16 cellular contexts compared by ENCODE assay signal in the genomic region with DNA sequence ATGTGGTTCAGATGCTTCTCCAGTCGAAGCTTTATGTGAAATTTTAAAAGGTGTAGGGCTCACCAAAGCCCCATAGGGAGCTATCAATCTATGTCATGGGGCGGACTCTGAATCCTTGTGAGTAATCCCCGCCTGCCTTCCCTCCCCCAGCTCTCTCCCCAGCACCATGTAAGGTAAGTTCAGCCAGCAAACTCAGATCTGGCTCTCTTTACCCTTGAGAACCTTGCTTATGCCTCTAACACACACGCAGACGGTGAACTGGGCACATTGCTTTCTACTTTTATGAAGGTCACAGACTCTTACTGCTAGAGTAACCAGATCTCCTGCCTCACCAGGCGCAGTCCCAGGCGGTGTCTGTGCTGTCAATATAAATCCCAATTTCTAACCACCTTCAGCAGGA.
DNase-seq lines count a peak whose midpoint lies in the region; ATAC-seq and TF ChIP-seq lines count a peak whose summit lies in the region.
"Had no signal": no experiment of that assay in that cellular context is flagged by ENCODE, and none has a peak within 500 bp of the region (broad histone marks: within the 10 kb centered on the region; RNA-seq: fewer than 3 reads in every experiment).

No MANE protein-coding gene starts in this region.

- no peak overlapping the region for H2AK5ac ChIP-seq in mesendoderm (ENCODE audit: low read length)

- H3K36me3 Mint-ChIP-seq in activated CD4-positive, alpha-beta T cell treated with anti-CD3 and anti-CD28 coated beads, Interleukin-2, amount 10 ng/mL, durations not matched to agents 24 days and 14 days (ENCODE audit: low read depth) = no peaks in the 10 kb centered on the region

- H2BK5ac ChIP-seq in mesendoderm (ENCODE audit: low read length) = no peak overlapping the region

- H3K56ac ChIP-seq in mesendoderm (ENCODE audit: low read length) = no peak overlapping the region

- no peak overlapping the region for H3K4ac ChIP-seq in mesendoderm (ENCODE audit: low read depth, low read length)

- H3K4me3 Mint-ChIP-seq in activated CD4-positive, alpha-beta T cell treated with anti-CD3 and anti-CD28 coated beads, Interleukin-2, amount 10 ng/mL, durations not matched to agents 24 days and 14 days = no peak overlapping the region
- H3K4me3 Mint-ChIP-seq: activated T-cell treated with anti-CD3 and anti-CD28 coated beads, Interleukin-2, amount 50 U/mL, for 4 hours had no signal

- no peak overlapping the region for H3K4me2 ChIP-seq in mesendoderm (ENCODE audit: low read length)

- H3K4me3 ChIP-seq in ascending aorta (no peak overlapping the region), mesendoderm (ENCODE audit: low read length) (no peak overlapping the region)
- H3K4me3 ChIP-seq: left lung had no signal

- no peak overlapping the region for H3K9ac ChIP-seq in mesendoderm (ENCODE audit: low read length)

- H3K4me1 ChIP-seq in ascending aorta (no peaks in the 10 kb centered on the region), mesendoderm (ENCODE audit: control insufficient read depth, low read depth, low read length) (peaks cover 2% of the 10 kb centered on the region)
- H3K4me1 ChIP-seq: left lung had no signal

- no CpG with 5 or more reads among the region's 7 CpGs for WGBS in mesendoderm (ENCODE audit: extremely low coverage, insufficient coverage, low lambda C conversion rate)

- no peak for TF ChIP-seq CTCF in ascending aorta (IDR thresholded peaks at IDR 0.05)

- no peak overlapping the region for H3K18ac ChIP-seq in mesendoderm (ENCODE audit: low read length)

- no peak overlapping the region for H4K8ac ChIP-seq in mesendoderm (ENCODE audit: low read depth, low read length)

- H3K36me3 ChIP-seq in ascending aorta = no peaks in the 10 kb centered on the region
- H3K36me3 ChIP-seq in mesendoderm (ENCODE audit: control insufficient read depth, insufficient read depth, low read length) = no peaks in the 10 kb centered on the region
- H3K36me3 ChIP-seq: left lung had no signal

- H3K9me3 ChIP-seq in ascending aorta = no peaks in the 10 kb centered on the region
- H3K9me3 ChIP-seq: left lung had no signal

- peaks cover 5% of the 10 kb centered on the region for H3K27me3 Mint-ChIP-seq in activated CD4-positive, alpha-beta T cell treated with anti-CD3 and anti-CD28 coated beads, Interleukin-2, amount 10 ng/mL, durations not matched to agents 24 days and 14 days

- no peak overlapping the region for H4K5ac ChIP-seq in mesendoderm (ENCODE audit: low read length)

- no peak overlapping the region for H3K23ac ChIP-seq in mesendoderm (ENCODE audit: low read length)

- ATAC-seq in stimulated activated naive CD8-positive, alpha-beta T cell treated with anti-CD3 and anti-CD28 coated beads, Interleukin-15, Interleukin-2, amounts not matched to agents 100 U/mL and 50 U/mL, for 24 hours = no peak
- ATAC-seq in GM18858 (IDR thresholded peaks at IDR 0.05; ENCODE audit: unreplicated experiment) (no peak), HG02610 (IDR thresholded peaks at IDR 0.05; ENCODE audit: unreplicated experiment) (no peak)
- ATAC-seq: activated T-cell treated with anti-CD3 and anti-CD28 coated beads, Interleukin-2, amount 50 U/mL, for 4 hours; left lung had no signal

- H3K4me1 Mint-ChIP-seq in activated CD4-positive, alpha-beta T cell treated with anti-CD3 and anti-CD28 coated beads, Interleukin-2, amount 10 ng/mL, durations not matched to agents 24 days and 14 days = no peaks in the 10 kb centered on the region

- intact Hi-C loops in ascending aorta (cut with DNase I) = loop anchor here (5.0 kb wide), 1 partner anchor 81 kb away; a partner anchor contains a TSS
- intact Hi-C loops in activated CD4-positive, alpha-beta T cell treated with anti-CD3 and anti-CD28 coated beads, Interleukin-2, amount 10 ng/mL, durations not matched to agents 24 days and 14 days (cut with micrococcal nuclease) = no loop called here

- H3K27ac Mint-ChIP-seq in activated CD4-positive, alpha-beta T cell treated with anti-CD3 and anti-CD28 coated beads, Interleukin-2, amount 10 ng/mL, durations not matched to agents 24 days and 14 days = no peak overlapping the region

- H3K9me3 Mint-ChIP-seq in activated CD4-positive, alpha-beta T cell treated with anti-CD3 and anti-CD28 coated beads, Interleukin-2, amount 10 ng/mL, durations not matched to agents 24 days and 14 days = no peaks in the 10 kb centered on the region
- H3K9me3 Mint-ChIP-seq: activated T-cell treated with anti-CD3 and anti-CD28 coated beads, Interleukin-2, amount 50 U/mL, for 4 hours had no signal

- H3K27me3 ChIP-seq in ascending aorta = no peaks in the 10 kb centered on the region
- H3K27me3 ChIP-seq in mesendoderm (ENCODE audit: insufficient read depth, low read length, poor library complexity) = no peaks in the 10 kb centered on the region
- H3K27me3 ChIP-seq: left lung had no signal

- H3K27ac ChIP-seq in ascending aorta (peak overlapping the region; percentile 8 to 17), mesendoderm (ENCODE audit: low read depth, low read length) (no peak overlapping the region)
- H3K27ac ChIP-seq: left lung had no signal

- H2BK15ac ChIP-seq in mesendoderm (replicated peaks; ENCODE audit: low read depth) = no peak overlapping the region

- H3K79me1 ChIP-seq in mesendoderm (ENCODE audit: low read length) = no peaks in the 10 kb centered on the region

- H2BK120ac ChIP-seq in mesendoderm (ENCODE audit: low read depth, low read length) = no peak overlapping the region

- DNase-seq in DMS153 (lab: John Stamatoyannopoulos, UW) (peak; percentile 86), NCI-H2029 treated with DMSO at 0.1 percent for 48 hours (lab: John Stamatoyannopoulos, UW) (peak; percentile 98), ascending aorta (ENCODE audit: low spot score in 2 of 2) (peak in 1 of 2 donors; percentile 19), mesendoderm (peak; percentile 49)
- DNase-seq in activated CD4-positive, alpha-beta T cell treated with anti-CD3 and anti-CD28 coated beads, Interleukin-2, amount 10 ng/mL, durations not matched to agents 24 days and 14 days = no peak
- no peak for DNase-seq in stimulated activated naive CD8-positive, alpha-beta T cell treated with anti-CD3 and anti-CD28 coated beads, Interleukin-15, Interleukin-2, amounts not matched to agents 100 U/mL and 50 U/mL, for 24 hours
- DNase-seq: activated CD4-positive, CD25-positive, alpha-beta regulatory T cell treated with anti-CD3 and anti-CD28 coated beads, Interleukin-2, amount 50 U/mL, for 72 hours; activated T-cell treated with anti-CD3 and anti-CD28 coated beads, Interleukin-2, amount 50 U/mL, for 4 hours; anterior cingulate cortex; effector CD4-positive, alpha-beta T cell; foreskin melanocyte; Kasumi-1; left lung; NCI-H524 had no signal

- H3K79me2 ChIP-seq in mesendoderm (ENCODE audit: control insufficient read depth, insufficient read depth, low read length) = no peaks in the 10 kb centered on the region

Comparison
In these comparisons a context has a peak if more than half of its experiments do, and no peak if none do; other contexts are left out.
1. DNase-seq: peak in DMS153 (single experiment), NCI-H2029 treated with DMSO at 0.1 percent for 48 hours (single experiment) and mesendoderm (single experiment); none in activated CD4-positive, alpha-beta T cell treated with anti-CD3 and anti-CD28 coated beads, Interleukin-2, amount 10 ng/mL, durations not matched to agents 24 days and 14 days (single experiment) and stimulated activated naive CD8-positive, alpha-beta T cell treated with anti-CD3 and anti-CD28 coated beads, Interleukin-15, Interleukin-2, amounts not matched to agents 100 U/mL and 50 U/mL, for 24 hours (single experiment).